ENCODE assay signal across 8 cellular contexts in the genomic region with DNA sequence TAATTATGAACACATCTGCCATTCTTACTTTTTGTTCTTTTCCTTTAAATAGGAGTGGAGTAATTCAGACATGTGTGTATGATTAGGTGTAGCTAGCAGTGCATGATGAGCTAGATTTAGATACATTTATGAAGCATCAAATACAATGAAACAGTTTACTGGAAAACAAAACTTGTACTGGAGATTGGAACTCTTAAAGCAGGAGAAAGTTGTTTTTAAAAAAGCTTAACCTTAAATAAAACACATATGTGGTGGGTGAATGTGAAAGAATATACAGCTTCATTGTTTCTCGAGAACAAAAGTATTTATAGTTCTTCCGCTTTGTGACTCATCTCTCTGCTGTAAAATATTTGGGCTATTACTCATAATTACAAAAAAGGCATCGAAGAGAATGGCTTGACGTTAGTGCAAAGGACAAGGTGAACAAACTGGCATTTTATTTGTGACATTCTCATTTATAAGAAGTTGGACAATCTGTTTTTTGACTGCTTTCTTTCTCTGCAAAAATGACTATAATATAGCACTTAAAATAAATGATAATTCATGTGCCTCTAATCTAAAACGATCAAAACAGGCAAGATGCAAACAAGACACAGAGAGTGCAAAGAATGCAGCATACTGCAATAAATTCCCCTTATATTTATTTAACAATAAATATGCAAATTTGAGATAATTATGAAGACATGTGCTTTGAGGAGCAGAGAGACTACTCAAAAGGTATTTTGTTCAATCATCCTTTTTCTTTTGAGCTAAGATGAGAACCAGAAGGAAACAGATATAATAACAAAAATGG.
DNase-seq lines count a peak whose midpoint lies in the region; ATAC-seq, FAIRE-seq and TF ChIP-seq lines count a peak whose summit lies in the region.

No MANE protein-coding gene starts in this region.

- DNase-seq in keratinocyte (ENCODE audit: low read depth, low spot score): no peak
- DNase-seq in D721Med (ENCODE audit: insufficient read length, low spot score): no peak
- DNase-seq in SHP77 treated with DMSO at 0.1 percent for 48 hours (lab: John Stamatoyannopoulos, UW): no peak
- DNase-seq in activated CD4-positive, alpha-beta T cell treated with anti-CD3 and anti-CD28 coated beads, Interleukin-2, amount 50 U/mL, for 4 hours: no peak

- H4K20me1 ChIP-seq in OCI-LY3 (ENCODE audit: insufficient read depth, low read length) (no peaks in the 10 kb centered on the region), keratinocyte (ENCODE audit: control insufficient read depth, extremely low read depth, insufficient read depth, low read length) (no peaks in the 10 kb centered on the region)

- peak overlapping the region; percentile 47 for H3K4me2 ChIP-seq in OCI-LY3 (ENCODE audit: low read length)
- peak overlapping the region; percentile 46 for H3K4me2 ChIP-seq in keratinocyte (ENCODE audit: control insufficient read depth, extremely low read depth, insufficient read depth, low read depth, low read length)

- H3K79me2 ChIP-seq in OCI-LY3 (ENCODE audit: low read length) (no peaks in the 10 kb centered on the region), keratinocyte (ENCODE audit: control insufficient read depth, insufficient read depth, low read length) (no peaks in the 10 kb centered on the region)

- TF ChIP-seq CTCF in OCI-LY3 (IDR thresholded peaks at IDR 0.05; ENCODE audit: low read depth, low read length): no peak
- no peak for TF ChIP-seq CTCF in keratinocyte (optimal IDR thresholded peaks at IDR 0.05 in 1 of 3, IDR thresholded peaks at IDR 0.05 in 1 of 3, conservative IDR thresholded peaks at IDR 0.05 in 1 of 3; ENCODE audit: extremely low read depth in 1 of 3, insufficient read depth in 2 of 3, low read length in 3 of 3)
- TF ChIP-seq CTCF in D721Med (IDR thresholded peaks at IDR 0.05; ENCODE audit: insufficient read depth, missing control alignments): no peak

- H3K36me3 ChIP-seq in OCI-LY3 (replicated peaks; ENCODE audit: low read depth, low read length) (no peaks in the 10 kb centered on the region), keratinocyte (ENCODE audit: control insufficient read depth in 2 of 2, extremely low read depth in 1 of 2, insufficient read depth in 2 of 2, low read length in 2 of 2) (no peaks in the 10 kb centered on the region)

- FAIRE-seq in keratinocyte (lab: Jason Lieb, UNC): peak; percentile 92
- no peak for FAIRE-seq in D721Med (lab: Jason Lieb, UNC)

- peak; percentile 86 for ATAC-seq in GM18499 (IDR thresholded peaks at IDR 0.05; ENCODE audit: insufficient read depth, unreplicated experiment)
- peak; percentile 91 for ATAC-seq in HG02759 (IDR thresholded peaks at IDR 0.05; ENCODE audit: unreplicated experiment)
- ATAC-seq in GM19324 (IDR thresholded peaks at IDR 0.05; ENCODE audit: low FRiP score, unreplicated experiment): no peak

- H3K9ac ChIP-seq in OCI-LY3 (ENCODE audit: low read length) (no peak overlapping the region), keratinocyte (ENCODE audit: control insufficient read depth, extremely low read depth, insufficient read depth, low read length) (no peak overlapping the region)

- H3K9me3 ChIP-seq in OCI-LY3 (ENCODE audit: insufficient read depth, low read length) (no peaks in the 10 kb centered on the region), keratinocyte (ENCODE audit: control insufficient read depth, low read depth, low read length) (no peaks in the 10 kb centered on the region)

- no peaks in the 10 kb centered on the region for H3K9me1 ChIP-seq in keratinocyte (ENCODE audit: control insufficient read depth, extremely low read depth, insufficient read depth, low read length)

- H3K4me1 ChIP-seq in OCI-LY3 (ENCODE audit: low read length): peaks cover 10% of the 10 kb centered on the region
- H3K4me1 ChIP-seq in keratinocyte (ENCODE audit: control insufficient read depth, extremely low read depth, insufficient read depth, low read length): peaks cover 10% of the 10 kb centered on the region

- no peak overlapping the region for H2AFZ ChIP-seq in OCI-LY3 (ENCODE audit: low read depth, low read length)
- H2AFZ ChIP-seq in keratinocyte (ENCODE audit: control insufficient read depth, low read length): peak overlapping the region; percentile 56

- H3K27me3 ChIP-seq in OCI-LY3 (ENCODE audit: low read depth, low read length) (no peaks in the 10 kb centered on the region), keratinocyte (ENCODE audit: control insufficient read depth, extremely low read depth, insufficient read depth, low read length) (no peaks in the 10 kb centered on the region)

- H3K27ac ChIP-seq in OCI-LY3 (ENCODE audit: low read length): no peak overlapping the region
- no peak overlapping the region for H3K27ac ChIP-seq in keratinocyte (ENCODE audit: control insufficient read depth, insufficient read depth, low read length)

- dilution Hi-C loops in keratinocyte (cut with MboI; ENCODE audit: extremely low pct_ligation_motif_present, low sequenced_read_pairs): no loop called here

- H3K4me3 ChIP-seq in OCI-LY3 (ENCODE audit: low read length) (no peak overlapping the region; the same call in 1 of the 2 replicates), keratinocyte (ENCODE audit: control insufficient read depth in 2 of 3, extremely low read depth in 1 of 3, insufficient read depth in 2 of 3, low read depth in 1 of 3, low read length in 3 of 3) (peak overlapping the region in 2 of 3 experiments; percentile 7 to 39)
